8 cellular contexts compared by ENCODE assay signal in the genomic region with DNA sequence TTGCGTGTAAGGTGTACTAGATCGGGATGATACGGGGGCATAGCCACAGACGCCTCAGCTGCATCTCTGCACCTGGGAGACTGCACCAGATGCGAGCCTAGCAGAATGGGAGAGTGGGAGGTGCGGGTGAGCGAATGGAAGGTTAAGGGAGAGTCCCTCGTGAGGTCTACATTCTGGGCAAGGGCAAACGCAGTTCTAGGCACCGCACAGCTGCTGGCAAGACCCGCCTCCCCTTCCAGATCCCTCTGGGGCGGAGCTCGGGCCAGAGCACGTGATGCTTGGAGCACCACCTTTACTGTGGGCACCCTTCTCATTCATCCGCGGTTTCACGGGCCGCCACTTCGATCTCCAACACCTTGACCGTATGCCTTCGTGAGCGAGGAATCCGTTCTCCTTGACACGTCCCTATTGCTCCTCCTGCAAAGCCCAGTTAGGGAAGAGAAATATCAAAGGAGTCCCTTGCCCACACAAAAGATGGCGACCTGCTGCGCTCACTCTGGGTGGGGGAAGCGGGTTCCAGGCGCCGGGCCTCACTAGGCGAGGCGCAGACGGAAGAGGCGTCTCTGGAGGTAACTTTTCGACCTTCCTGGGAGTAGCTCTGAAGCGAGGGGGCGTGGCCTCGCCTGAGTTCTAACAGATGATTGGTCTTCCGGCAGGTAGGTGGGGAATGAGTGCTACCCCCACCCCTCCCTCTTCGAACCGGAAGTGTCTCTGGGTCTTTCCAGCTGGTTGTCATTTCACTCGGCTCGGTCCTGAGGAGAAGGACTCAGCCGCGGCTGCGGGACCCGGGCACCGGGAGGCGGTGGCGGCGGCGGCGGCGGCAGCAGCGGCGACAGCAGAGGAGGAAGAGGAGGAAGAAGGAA. TPM values are rescaled to one million over a fixed set of nuclear protein-coding genes. Genes with fewer than 3 reads are reported as not detected.
A peak's percentile ranks its signal among the peaks of the same experiment; 100 is the strongest.
DNase-seq lines count a peak whose midpoint lies in the region; ATAC-seq, FAIRE-seq and TF ChIP-seq lines count a peak whose summit lies in the region.

A gene (plus strand): TSS at position 740 of the 863 bp plus-strand sequence. CDS start 1,385 bp downstream, outside the sequence.

- peaks cover 7% of the 10 kb centered on the region for H3K36me3 Mint-ChIP-seq in T-cell

- peaks cover 76 to 85% (median 76%) of the 10 kb centered on the region in 3 donors for H3K4me1 Mint-ChIP-seq in T-cell

- H3K27ac Mint-ChIP-seq in T-cell: peak within 1 kb of the TSS; percentile 99 to 100

- peak within 1 kb of the TSS; percentile 80 for H4K12ac ChIP-seq in trophoblast cell (ENCODE audit: low read depth, low read length)

- peak within 1 kb of the TSS; percentile 89 for H2BK120ac ChIP-seq in trophoblast cell (ENCODE audit: insufficient read depth, low read length, poor library complexity)

- peak; percentile 100 for FAIRE-seq in GM12891 (lab: Jason Lieb, UNC)

- peaks cover 14% of the 10 kb centered on the region for H3K79me2 ChIP-seq in trophoblast cell (ENCODE audit: control insufficient read depth, insufficient read depth, low read length, poor library complexity)

- no peaks in the 10 kb centered on the region for H3K27me3 ChIP-seq in trophoblast cell (ENCODE audit: insufficient read depth, low read length)
- H3K27me3 ChIP-seq in transverse colon: no peaks in the 10 kb centered on the region

- TF ChIP-seq EP300 in transverse colon (IDR thresholded peaks at IDR 0.05; ENCODE audit: low read depth): no peak

- peak; percentile 92 for TF ChIP-seq POLR2A in GM12891 (IDR thresholded peaks at IDR 0.05; ENCODE audit: low read depth, low read length)
- TF ChIP-seq POLR2A in transverse colon (IDR thresholded peaks at IDR 0.05): peak; percentile 98

- peak within 1 kb of the TSS; percentile 81 for H2AFZ ChIP-seq in trophoblast cell (ENCODE audit: insufficient read depth, low read length, poor library complexity)

- peak within 1 kb of the TSS; percentile 87 to 99 (median 98) for H3K4me3 Mint-ChIP-seq in T-cell

- H3K9ac ChIP-seq in trophoblast cell (ENCODE audit: low read length): peak within 1 kb of the TSS; percentile 82

- no peak within 1 kb of the TSS for H2BK12ac ChIP-seq in trophoblast cell (ENCODE audit: low read length)

- peak; percentile 94 for ATAC-seq in HG02840 (IDR thresholded peaks at IDR 0.05; ENCODE audit: low FRiP score, unreplicated experiment)
- peak; percentile 93 to 98 (median 97) for ATAC-seq in T-cell (replicated peaks in 1 of 4)

- H3K4me3 ChIP-seq in trophoblast cell (ENCODE audit: low read depth, low read length) (peak within 1 kb of the TSS; percentile 78), transverse colon (peak within 1 kb of the TSS; percentile 73 to 98 (median 88))

- H3K4ac ChIP-seq in trophoblast cell (ENCODE audit: low read depth, low read length): peak within 1 kb of the TSS; percentile 76

- H3K27ac ChIP-seq in adipose tissue (ENCODE audit: low read depth, low read length): peak within 1 kb of the TSS; percentile 87
- peak within 1 kb of the TSS; percentile 49 for H3K27ac ChIP-seq in trophoblast cell (ENCODE audit: low read depth, low read length)
- peak within 1 kb of the TSS; percentile 84 to 93 (median 88) for H3K27ac ChIP-seq in transverse colon

- H4K8ac ChIP-seq in trophoblast cell (ENCODE audit: low read depth, low read length): peak within 1 kb of the TSS; percentile 89

- H3K14ac ChIP-seq in trophoblast cell (ENCODE audit: low read length): peak within 1 kb of the TSS; percentile 87

- no peaks in the 10 kb centered on the region for H3K27me3 Mint-ChIP-seq in T-cell

- CTCF ChIA-PET in T-cell (lab: Charles Lee): interaction anchor here in 1 of 2 donors (0.5 to 2.2 kb wide), 7 partner anchors 9 to 272 kb away, joined by 3 to 38 read pairs (median 4); a partner anchor contains a TSS

- H3K4me1 ChIP-seq in trophoblast cell (ENCODE audit: control insufficient read depth in 1 of 2, insufficient read depth in 2 of 2, low read length in 2 of 2) (peaks cover 7 to 11% of the 10 kb centered on the region in 2 experiments), transverse colon (peaks cover 7 to 73% (median 50%) of the 10 kb centered on the region in 4 donors)

- POLR2A ChIA-PET in T-cell (lab: Charles Lee): interaction anchor here in 1 of 2 donors (0.9 to 1.6 kb wide), 4 partner anchors 18 to 272 kb away, joined by 4 to 15 read pairs (median 10); a partner anchor contains a TSS

- H3K18ac ChIP-seq in trophoblast cell (ENCODE audit: low read length): peak within 1 kb of the TSS; percentile 87

- H3K9me3 ChIP-seq in trophoblast cell (ENCODE audit: insufficient read depth, low read depth, low read length) (no peaks in the 10 kb centered on the region), transverse colon (no peaks in the 10 kb centered on the region)

- peak within 1 kb of the TSS; percentile 93 for H2BK5ac ChIP-seq in trophoblast cell (ENCODE audit: low read depth, low read length, poor library complexity)

- peak; percentile 86 for DNase-seq in GM12891 (ENCODE audit: insufficient read length, low spot score)
- peak; percentile 78 for DNase-seq in NCI-H1436 treated with DMSO at 0.1 percent for 48 hours (lab: John Stamatoyannopoulos, UW)
- peak; percentile 88 to 97 (median 96) for DNase-seq in T-cell
- DNase-seq in cardiac septum (ENCODE audit: low spot score): peak; percentile 99
- DNase-seq in trophoblast cell: peak; percentile 99 to 100
- DNase-seq in transverse colon: peak; percentile 99

- H3K9me3 Mint-ChIP-seq in T-cell: no peaks in the 10 kb centered on the region

- TF ChIP-seq CTCF in transverse colon (IDR thresholded peaks at IDR 0.05): no peak

- H2AK5ac ChIP-seq in trophoblast cell (ENCODE audit: low read length): no peak within 1 kb of the TSS

- peaks cover 15% of the 10 kb centered on the region for H3K79me1 ChIP-seq in trophoblast cell (ENCODE audit: low read length)

- H3K36me3 ChIP-seq in trophoblast cell (ENCODE audit: control insufficient read depth in 1 of 2, insufficient read depth in 2 of 2, low read length in 2 of 2): peaks cover 3% of the 10 kb centered on the region in 2 experiments
- H3K36me3 ChIP-seq in transverse colon: no peaks in the 10 kb centered on the region

- no peak within 1 kb of the TSS for H3K23ac ChIP-seq in trophoblast cell (ENCODE audit: low read length)

- peak within 1 kb of the TSS; percentile 68 for H3K4me2 ChIP-seq in trophoblast cell (ENCODE audit: low read length)

- in situ Hi-C loops in transverse colon (cut with MboI; ENCODE audit: low pct_ligation_motif_present in 1 of 4, low pct_unique_long_range_greater_than_20kb in 1 of 4, low sequenced_read_pairs in 3 of 4): no loop called here

- H4K91ac ChIP-seq in trophoblast cell (ENCODE audit: low read depth, low read length): peak within 1 kb of the TSS; percentile 97

- intact Hi-C loops in cardiac septum (cut with DNase I): loop anchor here (2.0 to 5.0 kb wide), 4 partner anchors 27 to 271 kb away; a partner anchor contains a TSS
- intact Hi-C loops in transverse colon (cut with DNase I; ENCODE audit: low total_unique reads): loop anchor here (2.0 to 10.0 kb wide), 3 partner anchors 33 to 273 kb away; a partner anchor contains a TSS

- WGBS in adipose tissue, 3 donors: 4% methylated on average over 55 of the region's 55 CpGs
- no CpG with 5 or more reads among the region's 55 CpGs for WGBS in trophoblast cell (ENCODE audit: extremely low coverage, insufficient coverage, insufficient read length)
- 2% methylated on average over 11 to 54 of the region's 55 CpGs for WGBS in transverse colon (ENCODE audit: low coverage in 1 of 2), 2 donors

TF ChIP-seq in GM12891, 5 proteins besides CTCF, POLR2A, EP300 and RAD21:
- peak; percentile 33; the same call in 1 of the 2 replicates for TF ChIP-seq SPI1 (IDR thresholded peaks at IDR 0.05; ENCODE audit: low read depth, low read length)
- TF ChIP-seq PAX5 (IDR thresholded peaks at IDR 0.05; ENCODE audit: insufficient read depth, low read length, severe bottlenecking): no peak
- TF ChIP-seq TAF1 (IDR thresholded peaks at IDR 0.05; ENCODE audit: low read depth, low read length): peak; percentile 98
- peak; percentile 85 for TF ChIP-seq POLR2AphosphoS5 (IDR thresholded peaks at IDR 0.05; ENCODE audit: low read depth, low read length)
- TF ChIP-seq POU2F2 (IDR thresholded peaks at IDR 0.05; ENCODE audit: low read depth, low read length): peak; percentile 39; the same call in 1 of the 2 replicates

RNA-seq across cellular contexts. Expression of the gene that starts here (rescaled TPM):
- polyA plus RNA-seq in GM12891 (2012; ENCODE audit: low read depth, missing spikeins): 15.2 TPM
- 10 to 100 TPM; 13.8 to 25.9 (median 14.9) TPM for total RNA-seq in T-cell
- polyA plus RNA-seq in adipose tissue: 10 to 100 TPM in 2 of 3 donors, 1 to 10 TPM in 1; 6.5 to 21.4 (median 11.0) TPM
- total RNA-seq in cardiac septum: 187 TPM
- polyA plus RNA-seq in trophoblast cell (2013): 50.4 and 53.4 TPM in 2 replicates
- total RNA-seq in transverse colon: 10 to 100 TPM; 23.6 to 67.7 (median 36.5) TPM

Comparison
In these comparisons a context has a peak if more than half of its experiments do, and no peak if none do; other contexts are left out.
1. Peak in every context shown above with its lines: DNase-seq, ATAC-seq, H3K4me3 ChIP-seq and H3K27ac ChIP-seq.